In the genomic region with DNA sequence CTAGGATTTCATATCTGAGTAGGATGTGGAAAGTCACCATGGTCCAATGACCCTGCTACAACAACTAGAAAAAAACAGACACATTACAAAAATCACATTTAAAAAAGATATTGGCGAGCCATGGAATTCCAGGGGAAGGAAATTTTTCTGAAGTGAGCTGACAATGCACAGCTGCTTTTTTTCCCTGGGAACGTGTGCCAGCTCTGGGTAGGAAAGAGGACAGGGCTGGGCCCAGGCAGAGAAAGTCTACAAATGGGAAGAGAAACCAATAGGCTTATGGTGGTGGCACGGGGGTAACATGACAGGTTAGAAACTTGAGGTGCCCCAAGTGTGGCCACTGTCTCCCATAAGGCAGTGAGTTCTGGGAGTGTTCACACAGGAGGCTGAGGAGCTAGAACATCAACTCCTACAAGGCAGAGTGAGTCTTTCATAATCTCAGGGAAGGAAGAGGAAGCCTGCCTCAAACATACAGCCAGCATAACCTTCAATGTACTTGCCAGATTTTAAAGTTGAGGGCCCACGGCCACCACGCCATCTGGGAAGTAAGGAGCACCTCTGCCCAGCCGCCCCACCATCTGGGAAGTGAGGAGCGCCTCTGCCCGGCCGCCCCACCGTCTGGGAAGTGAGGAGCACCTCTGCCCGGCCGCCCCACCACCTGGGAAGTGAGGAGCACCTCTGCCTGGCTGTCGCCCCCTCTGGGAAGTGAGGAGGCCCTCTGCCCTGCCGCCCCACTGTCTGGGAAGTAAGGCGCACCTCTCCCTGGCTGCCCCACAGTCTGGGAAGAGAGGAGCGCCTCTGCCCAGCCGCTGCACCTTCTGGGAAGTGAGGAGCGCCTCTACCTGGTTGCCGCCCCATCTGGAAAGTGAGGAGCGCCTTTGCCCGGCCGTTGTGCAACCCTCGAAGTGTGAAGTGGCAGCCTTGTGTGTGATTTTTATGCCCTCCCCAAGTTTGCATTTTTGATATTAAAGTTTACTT, we compare ENCODE assay signal across 27 cellular contexts.
"Had no signal": no experiment of that assay in that cellular context is flagged by ENCODE, and none has a peak within 500 bp of the region (broad histone marks: within the 10 kb centered on the region; RNA-seq: fewer than 3 reads in every experiment).

No MANE protein-coding gene starts in this region.

- H3K27ac ChIP-seq: esophagus muscularis mucosa, WERI-Rb-1 had no signal

- H3K36me3 ChIP-seq: esophagus muscularis mucosa, WERI-Rb-1 had no signal

- H3K9me3 ChIP-seq: esophagus muscularis mucosa had no signal

- ATAC-seq: activated CD4-positive, CD25-positive, alpha-beta regulatory T cell treated with anti-CD3 and anti-CD28 coated beads, Interleukin-2, amount 50 U/mL, for 24 hours; activated CD8-positive, alpha-beta memory T cell treated with anti-CD3 and anti-CD28 coated beads, Interleukin-2, amount 10 ng/mL, durations not matched to agents 7 days and 5 days; activated CD8-positive, alpha-beta T cell treated with anti-CD3 and anti-CD28 coated beads, Interleukin-2, amount 10 ng/mL, durations not matched to agents 7 days and 5 days; effector memory CD8-positive, alpha-beta T cell; T-cell had no signal

- H3K4me3 ChIP-seq: esophagus muscularis mucosa had no signal

- H3K27me3 ChIP-seq: esophagus muscularis mucosa had no signal

- DNase-seq: activated B cell treated with CpG ODN at 0.5 μM for 24 hours; activated CD4-positive, alpha-beta T cell treated with anti-CD3 and anti-CD28 coated beads for 48 hours; activated CD4-positive, alpha-beta T cell treated with anti-CD3 and anti-CD28 coated beads, Interleukin-2, amount 50 U/mL, for 1 hour; activated CD4-positive, alpha-beta T cell treated with anti-CD3 and anti-CD28 coated beads, Interleukin-2, amount 50 U/mL, for 48 hours; activated CD8-positive, alpha-beta memory T cell treated with anti-CD3 and anti-CD28 coated beads, Interleukin-2, amount 10 ng/mL, durations not matched to agents 7 days and 5 days; activated CD8-positive, alpha-beta memory T cell treated with anti-CD3 and anti-CD28 coated beads, Interleukin-2, amount 50 U/mL, for 4 hours; activated CD8-positive, alpha-beta T cell treated with anti-CD3 and anti-CD28 coated beads, Interleukin-2, amount 10 ng/mL, durations not matched to agents 7 days and 5 days; activated effector memory CD4-positive, alpha-beta T cell treated with anti-CD3 and anti-CD28 coated beads, Interleukin-2, amount 50 U/mL, for 16 hours; activated naive CD4-positive, alpha-beta T cell treated with anti-CD3 and anti-CD28 coated beads, Interleukin-2, amount 50 U/mL, for 16 hours; activated naive CD4-positive, alpha-beta T cell treated with Interleukin-2 at 50 U/mL for 16 hours; activated T-cell treated with anti-CD3 and anti-CD28 coated beads, Interleukin-2, amount 50 U/mL, for 1 hour; activated T-cell treated with anti-CD3 and anti-CD28 coated beads, Interleukin-2, amount 50 U/mL, for 48 hours; amniotic stem cell; anterior cingulate cortex; caudate nucleus; cortex of kidney; dermis blood vessel endothelial cell; effector CD4-positive, alpha-beta T cell; effector memory CD8-positive, alpha-beta T cell; erythroblast; foreskin fibroblast; head of caudate nucleus; T-cell; T1000; WERI-Rb-1 had no signal
